Comparison of ENCODE assay signal across 8 cellular contexts in the genomic region with DNA sequence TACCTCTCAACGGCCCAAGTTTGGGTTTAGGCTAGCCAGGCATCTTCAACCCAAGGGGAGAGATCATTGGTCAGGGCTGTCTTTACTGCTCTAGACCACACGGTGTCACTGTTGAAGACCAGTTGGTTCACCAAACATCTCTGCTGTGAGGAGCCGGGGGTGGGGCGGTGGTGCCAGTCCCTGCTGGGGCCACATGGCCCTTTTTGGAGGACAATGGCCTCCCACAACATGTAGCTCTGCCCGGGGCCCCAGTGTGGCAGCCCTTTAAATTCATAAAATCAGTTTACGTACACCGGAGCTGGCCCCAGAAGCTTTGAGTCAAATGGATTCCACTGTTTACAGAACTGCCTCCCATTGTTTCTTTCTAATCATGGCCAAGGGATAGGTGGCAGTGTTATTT. TPM values are rescaled to one million over a fixed set of nuclear protein-coding genes. Genes with fewer than 3 reads are reported as not detected.
DNase-seq lines count a peak whose midpoint lies in the region; ATAC-seq and TF ChIP-seq lines count a peak whose summit lies in the region.

No MANE protein-coding gene starts in this region.

- ATAC-seq in HG02588 (IDR thresholded peaks at IDR 0.05; ENCODE audit: unreplicated experiment) (peak; percentile 89), memory B cell (ENCODE audit: low read depth) (peak; percentile 63)

- no peaks in the 10 kb centered on the region for H3K9me3 ChIP-seq in transverse colon

- TF ChIP-seq EP300 in transverse colon (IDR thresholded peaks at IDR 0.05; ENCODE audit: low read depth): no peak

- no peak overlapping the region for H3K27ac Mint-ChIP-seq in memory B cell

- H3K27ac ChIP-seq in dorsolateral prefrontal cortex (no peak overlapping the region), transverse colon (no peak overlapping the region)

- H3K36me3 Mint-ChIP-seq in memory B cell: no peaks in the 10 kb centered on the region

- WGBS in transverse colon (ENCODE audit: low coverage in 1 of 2), 2 donors: 32 to 82% methylated on average over 2 to 7 of the region's 7 CpGs

- H3K9me3 Mint-ChIP-seq in memory B cell: peaks cover 1% of the 10 kb centered on the region

- H3K27me3 Mint-ChIP-seq in memory B cell: peaks cover 11% of the 10 kb centered on the region

- DNase-seq in ACHN (peak; percentile 73), MV-4-11 (lab: John Stamatoyannopoulos, UW) (peak; percentile 42), SW480 (ENCODE audit: low spot score) (peak; percentile 72), dorsolateral prefrontal cortex (peak in 7 of 10 donors; percentile 29 to 57 (median 45)), memory B cell (ENCODE audit: low spot score in 2 of 2) (no peak), transverse colon (peak; percentile 46)

- H3K36me3 ChIP-seq in transverse colon: no peaks in the 10 kb centered on the region

- H3K4me3 Mint-ChIP-seq in memory B cell: no peak overlapping the region

- no peak overlapping the region for H3K4me3 ChIP-seq in dorsolateral prefrontal cortex
- no peak overlapping the region for H3K4me3 ChIP-seq in transverse colon

- TF ChIP-seq CTCF in GM12873 (IDR thresholded peaks at IDR 0.05; ENCODE audit: insufficient read depth, low read depth, low read length, missing control alignments) (peak; percentile 84), dorsolateral prefrontal cortex (IDR thresholded peaks at IDR 0.05 in 54 of 56, conservative IDR thresholded peaks at IDR 0.05 in 2 of 56; ENCODE audit: low read depth in 1 of 56, partially characterized antibody in 56 of 56) (peak; percentile 23 to 83 (median 66)), transverse colon (IDR thresholded peaks at IDR 0.05) (peak; percentile 61 to 69 (median 62))

- H3K4me1 ChIP-seq in transverse colon: peaks cover 0 to 10% (median 0%) of the 10 kb centered on the region in 4 donors

- intact Hi-C loops in dorsolateral prefrontal cortex (cut with DNase I): loop anchor here in 1 of 2 donors (1.0 to 5.0 kb wide), 2 partner anchors 40 to 128 kb away; no protein-coding TSS in a partner anchor
- intact Hi-C loops in transverse colon (cut with DNase I; ENCODE audit: low total_unique reads): no loop called here

- no peaks in the 10 kb centered on the region for H3K4me1 Mint-ChIP-seq in memory B cell

- in situ Hi-C loops in ACHN (cut with HindIII; ENCODE audit: low pct_ligation_motif_present, low pct_unique_long_range_greater_than_20kb, low sequenced_read_pairs): no loop called here
- in situ Hi-C loops in transverse colon (cut with MboI; ENCODE audit: low pct_ligation_motif_present in 1 of 4, low pct_unique_long_range_greater_than_20kb in 1 of 4, low sequenced_read_pairs in 3 of 4): loop anchor here in 2 of 4 donors (10.0 kb wide), 2 partner anchors 122 to 132 kb away; partner anchors contain the start of gene TM4SF4 (in 1 of the 2)

- no peak for TF ChIP-seq POLR2A in transverse colon (IDR thresholded peaks at IDR 0.05)

- H3K27me3 ChIP-seq in dorsolateral prefrontal cortex (peaks cover 0 to 23% (median 0%) of the 10 kb centered on the region in 45 donors), transverse colon (no peaks in the 10 kb centered on the region)

RNA-seq across cellular contexts. Expression of gene TM4SF18, which starts 19.1 kb away (rescaled TPM):
- 10 to 100 TPM in 14 of 120 experiments, 1 to 10 TPM in 106; 1.4 to 28.3 (median 5.4) TPM for total RNA-seq in dorsolateral prefrontal cortex
- total RNA-seq in transverse colon: 1 to 10 TPM in 1 of 4 donors, under 1 TPM in 2, not detected in 1; 0.80 to 1.4 (median 0.82) TPM

RNA-seq across cellular contexts. Expression of gene TM4SF1, which starts 24.9 kb away (rescaled TPM):
- total RNA-seq in dorsolateral prefrontal cortex (10 to 100 TPM in 115 of 120 experiments, 1 to 10 TPM in 5; 6.9 to 85.9 (median 26.6) TPM), transverse colon (100 to 1,000 TPM in 1 of 4 donors, 10 to 100 TPM in 3; 21.3 to 109 (median 32.3) TPM)

Comparison
In these comparisons a context has a peak if more than half of its experiments do, and no peak if none do; other contexts are left out.
1. DNase-seq: peak in ACHN (single experiment), MV-4-11 (single experiment), SW480 (single experiment), dorsolateral prefrontal cortex (7 of 10) and transverse colon (single experiment); none in memory B cell (0 of 2).
2. Peak in every context shown above with its lines, with median percentiles within 50 percentile points of each other: CTCF ChIP-seq.